In the genomic region with DNA sequence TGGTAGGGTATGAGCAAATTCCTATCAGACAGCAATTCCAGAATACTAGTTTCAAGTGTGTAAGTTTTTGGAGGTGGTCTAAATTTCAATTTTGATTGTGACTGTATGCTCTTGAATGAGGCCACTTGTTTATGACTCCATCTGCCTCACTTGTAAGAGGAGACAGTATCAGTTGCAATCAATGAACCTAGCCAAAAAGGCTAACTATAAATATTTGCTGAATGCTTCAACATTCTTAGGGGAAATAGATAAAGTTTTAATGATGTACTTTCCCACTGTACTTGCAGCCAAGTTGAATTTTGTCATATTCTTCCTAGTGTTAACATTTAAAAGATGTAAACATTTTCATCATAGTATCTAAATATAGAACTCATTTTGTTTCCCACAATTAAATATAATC, we compare ENCODE assay signal across 29 cellular contexts.
"Had no signal": no experiment of that assay in that cellular context is flagged by ENCODE, and none has a peak within 500 bp of the region (broad histone marks: within the 10 kb centered on the region; RNA-seq: fewer than 3 reads in every experiment).

No MANE protein-coding gene starts in this region.

- H3K9ac ChIP-seq: KMS-11, SK-N-SH had no signal

- DNase-seq: activated CD4-positive, alpha-beta T cell treated with anti-CD3 and anti-CD28 coated beads for 36 hours; activated CD4-positive, alpha-beta T cell treated with anti-CD3 and anti-CD28 coated beads, Interleukin-2, amount 10 ng/mL, durations not matched to agents 7 days and 5 days; activated CD4-positive, alpha-beta T cell treated with anti-CD3 and anti-CD28 coated beads, Interleukin-2, amount 50 U/mL, for 48 hours; activated CD8-positive, alpha-beta T cell treated with anti-CD3 and anti-CD28 coated beads, Interleukin-2, amount 10 ng/mL, durations not matched to agents 7 days and 5 days; activated gamma-delta T cell treated with Interleukin-2 at 50 U/mL for 16 hours; activated naive CD4-positive, alpha-beta T cell treated with anti-CD3 and anti-CD28 coated beads for 36 hours; activated T-cell treated with anti-CD3 and anti-CD28 coated beads, Interleukin-2, amount 50 U/mL, for 24 hours; adrenal gland; body of pancreas; NCI-H1092 treated with DMSO at 0.1 percent for 48 hours; NCI-H1417; NCI-H187 treated with DMSO at 0.1 percent for 48 hours; NCI-H2081; NCI-H345; NCI-H510A; NCI-H526; NCI-H748 treated with DMSO at 0.1 percent for 48 hours; NK-92 treated with Interleukin-12 subunit alpha and Interleukin-12 subunit beta, amount 100 ng/mL, for 24 hours; PC-9; SHP77; SK-N-SH had no signal

- H3K4me2 ChIP-seq: KMS-11, PC-9, SK-N-SH had no signal

- H3K27me3 ChIP-seq: adrenal gland, body of pancreas, breast epithelium, SJSA1 had no signal

- H3K4me3 ChIP-seq: adrenal gland, body of pancreas, breast epithelium, PC-9, SJSA1 had no signal

- FAIRE-seq: astrocyte, TTC549 had no signal

- ATAC-seq: activated CD4-positive, alpha-beta T cell treated with anti-CD3 and anti-CD28 coated beads for 36 hours; activated CD4-positive, CD25-positive, alpha-beta regulatory T cell treated with anti-CD3 and anti-CD28 coated beads, Interleukin-2, amount 50 U/mL, for 24 hours; activated CD8-positive, alpha-beta T cell treated with anti-CD3 and anti-CD28 coated beads, Interleukin-2, amount 10 ng/mL, durations not matched to agents 7 days and 5 days; activated naive CD4-positive, alpha-beta T cell treated with anti-CD3 and anti-CD28 coated beads, Interleukin-2, amount 50 U/mL, for 72 hours; body of pancreas; WTC11 had no signal

- H3K4me1 ChIP-seq: breast epithelium, SJSA1 had no signal

- H2AFZ ChIP-seq: PC-9 had no signal

- H3K36me3 ChIP-seq: adrenal gland, breast epithelium, SJSA1 had no signal

- H3K9me3 ChIP-seq: adrenal gland, body of pancreas, breast epithelium, SJSA1, SK-N-SH had no signal

- H3K27ac ChIP-seq: adrenal gland, body of pancreas, breast epithelium, KMS-11, PC-9, SJSA1 had no signal
